Comparison of ENCODE assay signal across 9 cellular contexts in the genomic region with DNA sequence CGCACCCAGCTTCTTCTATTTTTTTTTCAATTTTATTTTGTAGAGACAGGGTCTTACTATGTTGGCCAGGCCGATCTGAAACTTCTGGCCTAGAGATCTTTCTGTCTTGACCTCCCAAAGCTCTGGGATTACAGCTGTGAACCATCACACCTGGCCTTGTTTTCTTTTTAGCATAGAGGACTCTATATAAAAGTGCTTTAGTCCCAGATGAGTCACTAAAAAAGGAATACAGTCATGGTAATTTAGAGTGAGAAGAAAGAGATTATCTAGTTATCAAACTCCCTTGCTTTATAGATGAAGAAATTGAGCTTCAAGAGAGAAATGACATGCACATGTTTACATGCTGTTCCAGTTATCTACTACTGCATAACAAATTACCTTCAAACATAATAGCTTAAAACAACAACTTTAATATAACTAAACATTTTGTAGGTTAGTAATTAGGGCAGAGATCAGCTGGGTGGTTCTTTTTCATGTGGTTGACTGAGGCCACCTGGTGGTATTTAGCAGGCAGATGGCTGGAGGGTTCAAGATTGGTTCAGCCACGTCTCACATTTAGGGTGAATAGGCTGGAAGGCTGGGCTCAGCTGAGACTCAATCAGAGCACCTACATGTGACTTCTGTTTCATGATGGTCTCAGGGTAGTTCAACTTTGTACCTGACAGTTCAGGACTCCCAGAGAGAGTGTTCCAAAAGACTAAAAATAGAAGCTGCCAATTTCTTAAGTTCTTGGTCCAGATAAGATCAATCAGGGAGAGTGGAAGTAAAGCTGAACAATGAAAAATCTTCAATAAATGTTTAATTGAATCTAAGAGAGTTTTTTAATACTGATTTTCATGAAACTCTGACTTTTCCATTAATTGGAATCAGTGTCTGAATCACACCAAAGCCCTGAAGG. TPM values are rescaled to one million over a fixed set of nuclear protein-coding genes. Genes with fewer than 3 reads are reported as not detected.
DNase-seq lines count a peak whose midpoint lies in the region; ATAC-seq lines count a peak whose summit lies in the region.
"Had no signal": no experiment of that assay in that cellular context is flagged by ENCODE, and none has a peak within 500 bp of the region (broad histone marks: within the 10 kb centered on the region; RNA-seq: fewer than 3 reads in every experiment).

No MANE protein-coding gene starts in this region.

- H3K4me3 ChIP-seq in skeletal muscle cell (ENCODE audit: low read depth, low read length): no peak overlapping the region

- DNase-seq in NCI-H2171 treated with DMSO at 0.1 percent for 48 hours (lab: John Stamatoyannopoulos, UW) (peak; percentile 65), NCI-H2171 (lab: John Stamatoyannopoulos, UW) (no peak), HCEC 1CT (peak; percentile 52), NCI-H446 (lab: John Stamatoyannopoulos, UW) (peak; percentile 38 to 72), germinal center (ENCODE audit: low spot score) (peak; percentile 29), skeletal muscle cell (ENCODE audit: low read depth) (peak; percentile 1)
- DNase-seq in activated CD4-positive, alpha-beta memory T cell treated with anti-CD3 and anti-CD28 coated beads, Interleukin-2, amount 10 ng/mL, durations not matched to agents 7 days and 5 days: peak; percentile 51

- H3K4me1 Mint-ChIP-seq in activated CD4-positive, alpha-beta memory T cell treated with anti-CD3 and anti-CD28 coated beads, Interleukin-2, amount 10 ng/mL, durations not matched to agents 7 days and 5 days: no peaks in the 10 kb centered on the region

- H3K4me3 Mint-ChIP-seq in activated CD4-positive, alpha-beta memory T cell treated with anti-CD3 and anti-CD28 coated beads, Interleukin-2, amount 10 ng/mL, durations not matched to agents 7 days and 5 days: no peak overlapping the region
- H3K4me3 Mint-ChIP-seq: activated naive CD8-positive, alpha-beta T cell had no signal

- no peak for ATAC-seq in GM21528 (IDR thresholded peaks at IDR 0.05; ENCODE audit: low FRiP score, unreplicated experiment)

- POLR2A ChIA-PET in activated CD4-positive, alpha-beta memory T cell treated with anti-CD3 and anti-CD28 coated beads, Interleukin-2, amount 10 ng/mL, durations not matched to agents 7 days and 5 days (lab: Charles Lee): interaction anchor here (0.8 to 1.9 kb wide), 5 partner anchors 17 to 49 kb away, joined by 3 to 9 read pairs (median 6); a partner anchor contains a TSS

- CTCF ChIA-PET in activated CD4-positive, alpha-beta memory T cell treated with anti-CD3 and anti-CD28 coated beads, Interleukin-2, amount 10 ng/mL, durations not matched to agents 7 days and 5 days (lab: Charles Lee): interaction anchor here (0.5 to 4.2 kb wide), 31 partner anchors 8 to 313 kb away, joined by 3 to 40 read pairs (median 4); a partner anchor contains a TSS

- no peak overlapping the region for H3K27ac Mint-ChIP-seq in activated CD4-positive, alpha-beta memory T cell treated with anti-CD3 and anti-CD28 coated beads, Interleukin-2, amount 10 ng/mL, durations not matched to agents 7 days and 5 days
- H3K27ac Mint-ChIP-seq: activated naive CD8-positive, alpha-beta T cell had no signal

- no peaks in the 10 kb centered on the region for H3K36me3 Mint-ChIP-seq in activated CD4-positive, alpha-beta memory T cell treated with anti-CD3 and anti-CD28 coated beads, Interleukin-2, amount 10 ng/mL, durations not matched to agents 7 days and 5 days (ENCODE audit: low read depth)
- H3K36me3 Mint-ChIP-seq: activated naive CD8-positive, alpha-beta T cell had no signal

- H3K27me3 Mint-ChIP-seq in activated CD4-positive, alpha-beta memory T cell treated with anti-CD3 and anti-CD28 coated beads, Interleukin-2, amount 10 ng/mL, durations not matched to agents 7 days and 5 days: peaks cover 29% of the 10 kb centered on the region

- H3K9me3 Mint-ChIP-seq in activated CD4-positive, alpha-beta memory T cell treated with anti-CD3 and anti-CD28 coated beads, Interleukin-2, amount 10 ng/mL, durations not matched to agents 7 days and 5 days: no peaks in the 10 kb centered on the region

RNA-seq across cellular contexts. Expression of a gene that starts 16.9 kb away (rescaled TPM):
- 10 to 100 TPM; 55.5 to 56.6 TPM for total RNA-seq in activated CD4-positive, alpha-beta memory T cell treated with anti-CD3 and anti-CD28 coated beads, Interleukin-2, amount 10 ng/mL, durations not matched to agents 7 days and 5 days
